ENCODE assay signal across 22 cellular contexts in genomic region chr2:205786976-205787375, GRCh38.
"Had no signal": no experiment of that assay in that cellular context is flagged by ENCODE, and none has a peak within 500 bp of the region (broad histone marks: within the 10 kb centered on the region; RNA-seq: fewer than 3 reads in every experiment).

No MANE protein-coding gene starts in this region.

- H3K4me3 Mint-ChIP-seq: activated B cell treated with CpG ODN at 0.5 μM for 24 hours; activated CD4-positive, alpha-beta memory T cell treated with anti-CD3 and anti-CD28 coated beads, Interleukin-2, amount 10 ng/mL, durations not matched to agents 7 days and 5 days; activated CD8-positive, alpha-beta memory T cell treated with anti-CD3 and anti-CD28 coated beads, Interleukin-2, amount 10 ng/mL, durations not matched to agents 7 days and 5 days; activated naive CD8-positive, alpha-beta T cell treated with anti-CD3 and anti-CD28 coated beads for 36 hours; dendritic cell treated with granulocyte-macrophage colony-stimulating factor and Interleukin-4, amounts not matched to agents 40 ng/mL and 50 ng/mL, for 4 days; immature natural killer cell; naive B cell; neural progenitor cell; stimulated activated naive CD8-positive, alpha-beta T cell treated with anti-CD3 and anti-CD28 coated beads, Interleukin-15, Interleukin-2, amounts not matched to agents 100 ng/mL and 50 ng/mL, for 24 hours; T-cell had no signal

- ATAC-seq: activated CD8-positive, alpha-beta memory T cell treated with anti-CD3 and anti-CD28 coated beads, Interleukin-2, amount 10 ng/mL, durations not matched to agents 7 days and 5 days; esophagus mucosa; T-cell had no signal

- H3K27me3 Mint-ChIP-seq: activated naive CD8-positive, alpha-beta T cell treated with anti-CD3 and anti-CD28 coated beads for 36 hours; dendritic cell treated with granulocyte-macrophage colony-stimulating factor and Interleukin-4, amounts not matched to agents 40 ng/mL and 50 ng/mL, for 4 days had no signal

- H3K9ac ChIP-seq: neural progenitor cell had no signal

- H3K27me3 ChIP-seq: cardiac muscle cell, neural progenitor cell had no signal

- H3K27ac ChIP-seq: cardiac muscle cell, neural progenitor cell had no signal

- H3K36me3 ChIP-seq: cardiac muscle cell, neural progenitor cell had no signal

- H3K4me1 ChIP-seq: neural progenitor cell had no signal

- DNase-seq: activated B cell treated with CpG ODN at 0.5 μM for 24 hours; activated CD4-positive, alpha-beta memory T cell treated with anti-CD3 and anti-CD28 coated beads, Interleukin-2, amount 10 ng/mL, durations not matched to agents 7 days and 5 days; activated CD4-positive, alpha-beta T cell treated with anti-CD3 and anti-CD28 coated beads for 48 hours; activated CD8-positive, alpha-beta memory T cell treated with anti-CD3 and anti-CD28 coated beads, Interleukin-2, amount 10 ng/mL, durations not matched to agents 7 days and 5 days; activated naive CD4-positive, alpha-beta T cell; activated naive CD8-positive, alpha-beta T cell treated with anti-CD3 and anti-CD28 coated beads for 36 hours; amniotic stem cell; effector CD8-positive, alpha-beta T cell; mammary epithelial cell; naive B cell; right cardiac atrium; small intestine; stimulated activated CD4-positive, alpha-beta T cell treated with anti-CD3 and anti-CD28 coated beads, Interleukin-15, amount 100 ng/mL, for 24 hours; stimulated activated CD4-positive, alpha-beta T cell treated with anti-CD3 and anti-CD28 coated beads, Interleukin-2, amount 100 ng/mL, for 48 hours; T-cell had no signal

- H3K36me3 Mint-ChIP-seq: activated CD8-positive, alpha-beta memory T cell treated with anti-CD3 and anti-CD28 coated beads, Interleukin-2, amount 10 ng/mL, durations not matched to agents 7 days and 5 days; activated naive CD8-positive, alpha-beta T cell treated with anti-CD3 and anti-CD28 coated beads for 36 hours; immature natural killer cell; naive B cell; neural progenitor cell; T-cell had no signal

- H3K9me3 Mint-ChIP-seq: activated B cell treated with CpG ODN at 0.5 μM for 24 hours; activated CD4-positive, alpha-beta memory T cell treated with anti-CD3 and anti-CD28 coated beads, Interleukin-2, amount 10 ng/mL, durations not matched to agents 7 days and 5 days; activated naive CD8-positive, alpha-beta T cell treated with anti-CD3 and anti-CD28 coated beads for 36 hours; dendritic cell treated with granulocyte-macrophage colony-stimulating factor and Interleukin-4, amounts not matched to agents 40 ng/mL and 50 ng/mL, for 4 days; naive B cell; stimulated activated naive CD8-positive, alpha-beta T cell treated with anti-CD3 and anti-CD28 coated beads, Interleukin-15, Interleukin-2, amounts not matched to agents 100 ng/mL and 50 ng/mL, for 24 hours; T-cell had no signal

- H3K4me1 Mint-ChIP-seq: activated B cell treated with CpG ODN at 0.5 μM for 24 hours; activated CD4-positive, alpha-beta memory T cell treated with anti-CD3 and anti-CD28 coated beads, Interleukin-2, amount 10 ng/mL, durations not matched to agents 7 days and 5 days; activated CD8-positive, alpha-beta memory T cell treated with anti-CD3 and anti-CD28 coated beads, Interleukin-2, amount 10 ng/mL, durations not matched to agents 7 days and 5 days; naive B cell had no signal

- H3K27ac Mint-ChIP-seq: activated B cell treated with CpG ODN at 0.5 μM for 24 hours; activated CD4-positive, alpha-beta memory T cell treated with anti-CD3 and anti-CD28 coated beads, Interleukin-2, amount 10 ng/mL, durations not matched to agents 7 days and 5 days; activated CD8-positive, alpha-beta memory T cell treated with anti-CD3 and anti-CD28 coated beads, Interleukin-2, amount 10 ng/mL, durations not matched to agents 7 days and 5 days; activated naive CD8-positive, alpha-beta T cell treated with anti-CD3 and anti-CD28 coated beads for 36 hours; dendritic cell treated with granulocyte-macrophage colony-stimulating factor and Interleukin-4, amounts not matched to agents 40 ng/mL and 50 ng/mL, for 4 days; immature natural killer cell; neural progenitor cell; progenitor cell of endocrine pancreas; stimulated activated naive CD8-positive, alpha-beta T cell treated with anti-CD3 and anti-CD28 coated beads, Interleukin-15, Interleukin-2, amounts not matched to agents 100 ng/mL and 50 ng/mL, for 24 hours; T-cell had no signal

- H3K4me3 ChIP-seq: cardiac muscle cell, neural progenitor cell had no signal
